Comparison of ENCODE assay signal across 21 cellular contexts in genomic region chr7:29270579-29270978, GRCh38.
A peak's percentile ranks its signal among the peaks of the same experiment; 100 is the strongest.
DNase-seq lines count a peak whose midpoint lies in the region; ATAC-seq and TF ChIP-seq lines count a peak whose summit lies in the region.
"Had no signal": no experiment of that assay in that cellular context is flagged by ENCODE, and none has a peak within 500 bp of the region (broad histone marks: within the 10 kb centered on the region; RNA-seq: fewer than 3 reads in every experiment).

No MANE protein-coding gene starts in this region.

- no peak overlapping the region for H3K27ac ChIP-seq in CD8-positive, alpha-beta memory T cell (ENCODE audit: low read depth, low read length)
- peak overlapping the region; percentile 58; the same call in 1 of the 2 replicates for H3K27ac ChIP-seq in SK-N-MC
- H3K27ac ChIP-seq: ascending aorta, thyroid gland had no signal

- POLR2A ChIA-PET in CD8-positive, alpha-beta memory T cell (lab: Charles Lee), result no interaction called here

- H3K36me3 ChIP-seq in CD8-positive, alpha-beta memory T cell (ENCODE audit: insufficient read depth, low read length), result no peaks in the 10 kb centered on the region
- H3K36me3 ChIP-seq in SK-N-MC (ENCODE audit: insufficient read depth, low read length), result 0 out of 2 replicates have a peak, but pooled peaks cover 3% of the 10 kb centered on the region
- H3K36me3 ChIP-seq: ascending aorta, thyroid gland had no signal

- ATAC-seq in HG03439 (IDR thresholded peaks at IDR 0.05; ENCODE audit: unreplicated experiment), result no peak
- ATAC-seq: Panc1, T-helper 17 cell had no signal

- no peak for TF ChIP-seq CTCF in glutamatergic neuron (IDR thresholded peaks at IDR 0.05; ENCODE audit: partially characterized antibody, unreplicated experiment)
- no peak for TF ChIP-seq CTCF in nephron (IDR thresholded peaks at IDR 0.05; ENCODE audit: unreplicated experiment in 3 of 3)

- H3K4me3 Mint-ChIP-seq in CD8-positive, alpha-beta memory T cell, result peak overlapping the region in 5 of 7 donors; percentile 6 to 57 (median 30)
- H3K4me3 Mint-ChIP-seq in glutamatergic neuron (ENCODE audit: unreplicated experiment) (no peak overlapping the region), nephron (no peak overlapping the region)
- H3K4me3 Mint-ChIP-seq: activated naive CD8-positive, alpha-beta T cell; T-helper 17 cell had no signal

- peak overlapping the region in 4 of 8 donors; percentile 22 to 60 (median 38) for H3K27ac Mint-ChIP-seq in CD8-positive, alpha-beta memory T cell
- H3K27ac Mint-ChIP-seq in glutamatergic neuron (ENCODE audit: unreplicated experiment), result peak overlapping the region; percentile 14
- peak overlapping the region; percentile 50 to 81 (median 74) for H3K27ac Mint-ChIP-seq in nephron
- H3K27ac Mint-ChIP-seq: activated naive CD8-positive, alpha-beta T cell; naive thymus-derived CD4-positive, alpha-beta T cell; T-helper 17 cell had no signal

- peaks cover 47 to 84% (median 73%) of the 10 kb centered on the region in 3 donors for H3K4me1 Mint-ChIP-seq in CD8-positive, alpha-beta memory T cell
- H3K4me1 Mint-ChIP-seq in glutamatergic neuron (ENCODE audit: low read depth, unreplicated experiment), result peaks cover 30% of the 10 kb centered on the region
- peaks cover 36% of the 10 kb centered on the region for H3K4me1 Mint-ChIP-seq in nephron

- peaks cover 0 to 4% (median 3%) of the 10 kb centered on the region in 3 donors for H3K36me3 Mint-ChIP-seq in CD8-positive, alpha-beta memory T cell
- no peaks in the 10 kb centered on the region for H3K36me3 Mint-ChIP-seq in glutamatergic neuron (ENCODE audit: unreplicated experiment)
- no peaks in the 10 kb centered on the region for H3K36me3 Mint-ChIP-seq in nephron (ENCODE audit: low read depth)
- H3K36me3 Mint-ChIP-seq: naive thymus-derived CD4-positive, alpha-beta T cell had no signal

- H3K4me3 ChIP-seq in CD8-positive, alpha-beta memory T cell (ENCODE audit: low read length), result no peak overlapping the region
- H3K4me3 ChIP-seq in SK-N-MC, result peak overlapping the region; percentile 34; the same call in 1 of the 2 replicates
- H3K4me3 ChIP-seq: ascending aorta, dorsolateral prefrontal cortex, thyroid gland had no signal

- H3K4me1 ChIP-seq in CD8-positive, alpha-beta memory T cell (ENCODE audit: insufficient read depth, low read length), result peaks cover 12% of the 10 kb centered on the region
- H3K4me1 ChIP-seq: ascending aorta had no signal

- H3K27me3 ChIP-seq in CD8-positive, alpha-beta memory T cell (ENCODE audit: insufficient read depth, low read length, poor library complexity, severe bottlenecking), result no peaks in the 10 kb centered on the region
- H3K27me3 ChIP-seq: ascending aorta, dorsolateral prefrontal cortex, thyroid gland had no signal

- H3K9me3 ChIP-seq in CD8-positive, alpha-beta memory T cell (ENCODE audit: low read length), result no peaks in the 10 kb centered on the region
- H3K9me3 ChIP-seq in SK-N-MC (ENCODE audit: low read depth, low read length), result no peaks in the 10 kb centered on the region
- H3K9me3 ChIP-seq: ascending aorta, thyroid gland had no signal

- intact Hi-C loops in head of caudate nucleus (cut with DNase I), result no loop called here

- CTCF ChIA-PET in CD8-positive, alpha-beta memory T cell (lab: Charles Lee), result interaction anchor here (0.6 to 1.5 kb wide), 2 partner anchors 80 to 84 kb away, joined by 3 to 4 read pairs; no protein-coding TSS in a partner anchor

- no peaks in the 10 kb centered on the region for H3K9me3 Mint-ChIP-seq in CD8-positive, alpha-beta memory T cell
- H3K9me3 Mint-ChIP-seq in glutamatergic neuron (ENCODE audit: unreplicated experiment), result no peaks in the 10 kb centered on the region
- H3K9me3 Mint-ChIP-seq in nephron, result no peaks in the 10 kb centered on the region

- H3K27me3 Mint-ChIP-seq in CD8-positive, alpha-beta memory T cell, result no peaks in the 10 kb centered on the region
- peaks cover 3% of the 10 kb centered on the region for H3K27me3 Mint-ChIP-seq in glutamatergic neuron (ENCODE audit: unreplicated experiment)
- peaks cover 8% of the 10 kb centered on the region for H3K27me3 Mint-ChIP-seq in nephron (ENCODE audit: low read depth)
- H3K27me3 Mint-ChIP-seq: activated naive CD8-positive, alpha-beta T cell had no signal

- H3K9ac ChIP-seq in SK-N-MC (ENCODE audit: insufficient read length), result no peak overlapping the region

- DNase-seq in CD8-positive, alpha-beta memory T cell, result no peak
- no peak for DNase-seq in SK-N-MC (ENCODE audit: low read depth, low spot score)
- no peak for DNase-seq in glutamatergic neuron
- no peak for DNase-seq in head of caudate nucleus
- DNase-seq in NCI-H774 (lab: John Stamatoyannopoulos, UW), result no peak
- DNase-seq in activated CD4-positive, alpha-beta T cell treated with anti-CD3 and anti-CD28 coated beads for 1 hour, result no peak
- DNase-seq: activated CD8-positive, alpha-beta memory T cell treated with anti-CD3 and anti-CD28 coated beads, Interleukin-2, amount 50 U/mL, for 48 hours; DMS 273 treated with DMSO at 0.1 percent for 48 hours; dorsolateral prefrontal cortex; naive thymus-derived CD4-positive, alpha-beta T cell; NCI-H1436 treated with DMSO at 0.1 percent for 48 hours; NK-92 treated with Interleukin-12 subunit alpha and Interleukin-12 subunit beta, amount 100 ng/mL, for 24 hours; right cardiac atrium; stimulated activated naive CD4-positive, alpha-beta T cell treated with Interleukin-2 at 50 U/mL for 16 hours; T-helper 17 cell; thyroid gland had no signal

Comparison
In these comparisons a context has a peak if more than half of its experiments do, and no peak if none do; other contexts are left out.
1. H3K4me3 Mint-ChIP-seq: peak in CD8-positive, alpha-beta memory T cell (5 of 7); none in glutamatergic neuron (single experiment) and nephron (0 of 3).